Comparison of ENCODE assay signal across 9 cellular contexts in genomic region chr6:47337519-47337918, GRCh38.
"Had no signal": no experiment of that assay in that cellular context is flagged by ENCODE, and none has a peak within 500 bp of the region (broad histone marks: within the 10 kb centered on the region; RNA-seq: fewer than 3 reads in every experiment).

No MANE protein-coding gene starts in this region.

- H3K9me3 Mint-ChIP-seq: GM23338, HFFc6 had no signal

- H3K4me3 Mint-ChIP-seq: GM23338, H9, HFFc6 had no signal

- H3K36me3 ChIP-seq: HAP-1 had no signal

- ATAC-seq: GM23338, HCT116 had no signal

- H3K9me3 ChIP-seq: HAP-1 had no signal

- H3K27ac ChIP-seq: GM23248 had no signal

- H3K27ac Mint-ChIP-seq: GM23338, H9, HFFc6 had no signal

- DNase-seq: GM23248, GOT3, H7, H9, HCEC 1CT, HFFc6 had no signal

- H2AFZ ChIP-seq: GM23248, GM23338 had no signal

- H3K4me2 ChIP-seq: GM23338 had no signal

- H3K4me3 ChIP-seq: GM23248, GM23338, HAP-1 had no signal

- H3K4me1 ChIP-seq: HAP-1 had no signal
